13 cellular contexts compared by ENCODE assay signal in the genomic region with DNA sequence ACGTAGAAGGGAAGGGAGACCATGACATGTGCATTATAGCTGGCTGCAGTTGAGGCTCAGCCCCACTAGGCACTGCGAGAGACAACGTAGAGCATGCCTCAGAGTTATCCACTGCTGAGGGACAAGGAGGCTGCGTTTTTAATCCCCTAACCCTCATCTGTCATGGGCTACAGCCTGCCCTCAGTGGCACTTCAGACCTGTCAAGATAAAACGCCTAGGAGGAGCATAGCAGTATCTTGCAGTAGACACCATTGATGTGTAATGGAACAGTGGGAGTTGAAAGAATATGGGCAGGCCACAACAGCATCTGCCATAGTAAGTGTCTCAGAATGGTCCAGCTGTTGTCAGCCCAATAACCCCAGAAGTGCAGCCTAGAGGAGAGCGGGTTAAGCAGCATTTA.
"Had no signal": no experiment of that assay in that cellular context is flagged by ENCODE, and none has a peak within 500 bp of the region (broad histone marks: within the 10 kb centered on the region; RNA-seq: fewer than 3 reads in every experiment).

No MANE protein-coding gene starts in this region.

- H3K36me3 ChIP-seq: SJCRH30 had no signal

- H3K27me3 ChIP-seq: SJCRH30 had no signal

- ATAC-seq: SK-N-SH treated with all-trans-retinoic acid at 6 μM for 48 hours had no signal

- DNase-seq: KBM-7, NCI-H1048, NCI-H1436 treated with DMSO at 0.1 percent for 48 hours, NCI-H1694, NCI-H187 treated with DMSO at 0.1 percent for 48 hours, NCI-H226, NCI-H446, NCI-H526, RPMI8226, SHP77 treated with DMSO at 0.1 percent for 48 hours, SJCRH30 had no signal

- H3K9me3 ChIP-seq: SJCRH30 had no signal

- H3K27ac ChIP-seq: HL-60, SJCRH30 had no signal

- H3K4me3 ChIP-seq: SJCRH30 had no signal

- H3K4me1 ChIP-seq: SJCRH30 had no signal
